13 cellular contexts compared by ENCODE assay signal in genomic region chr10:114151486-114151885, GRCh38. TPM values are rescaled to one million over a fixed set of nuclear protein-coding genes. Genes with fewer than 3 reads are reported as not detected.
DNase-seq lines count a peak whose midpoint lies in the region; ATAC-seq and TF ChIP-seq lines count a peak whose summit lies in the region.
"Had no signal": no experiment of that assay in that cellular context is flagged by ENCODE, and none has a peak within 500 bp of the region (broad histone marks: within the 10 kb centered on the region; RNA-seq: fewer than 3 reads in every experiment).

No MANE protein-coding gene starts in this region.

- H3K79me2 ChIP-seq in PC-3 (ENCODE audit: low read length), result 0 out of 2 replicates have a peak, but pooled peaks cover 6% of the 10 kb centered on the region

- H3K9me2 ChIP-seq in PC-3 (replicated peaks; ENCODE audit: low read length), result no peaks in the 10 kb centered on the region

- intact Hi-C loops in PC-3 (cut with micrococcal nuclease), result no loop called here

- POLR2A ChIA-PET in PC-3 (lab: Charles Lee; ENCODE audit: unreplicated experiment), result no interaction called here

- H3K27ac ChIP-seq in PC-3 (ENCODE audit: low read length), result peak overlapping the region; percentile 54
- H3K27ac ChIP-seq: adrenal gland, gastroesophageal sphincter had no signal

- H3F3A ChIP-seq in PC-3 (ENCODE audit: low read length, unreplicated experiment), result no peaks in the 10 kb centered on the region

- H3K9ac ChIP-seq in PC-3 (ENCODE audit: low read length), result no peak overlapping the region

- peak; percentile 100 for ATAC-seq in PC-3
- ATAC-seq: gastroesophageal sphincter had no signal

- H3K36me3 ChIP-seq in PC-3 (ENCODE audit: low read depth, low read length), result no peaks in the 10 kb centered on the region

- no peaks in the 10 kb centered on the region for H3K9me3 ChIP-seq in PC-3 (ENCODE audit: low read length)
- H3K9me3 ChIP-seq: adrenal gland, gastroesophageal sphincter had no signal

- DNase-seq in GM04503 (ENCODE audit: low read depth) (peak; percentile 58), PC-3 (peak; percentile 81), epithelial cell of proximal tubule (ENCODE audit: low read depth) (peak; percentile 63), renal cortical epithelial cell (ENCODE audit: low read depth) (peak; percentile 91), cerebellum (ENCODE audit: low spot score) (no peak), NCI-H1417 (lab: John Stamatoyannopoulos, UW) (no peak), NOMO-1 treated with DMSO at 0.1 percent for 48 hours (lab: John Stamatoyannopoulos, UW; ENCODE audit: unreplicated experiment) (no peak)
- DNase-seq: activated CD4-positive, alpha-beta T cell treated with anti-CD3 and anti-CD28 coated beads, Interleukin-2, amount 10 ng/mL, durations not matched to agents 24 days and 14 days; adrenal gland; H9; NCI-H2081; stimulated activated naive CD4-positive, alpha-beta T cell had no signal

- 0 out of 2 replicates have a peak overlapping the region, but pooled peaks have one; percentile 37 for H2AFZ ChIP-seq in PC-3 (ENCODE audit: low read length)

- H3K4me1 ChIP-seq in PC-3 (ENCODE audit: insufficient read depth, low read length), result peaks cover 17% of the 10 kb centered on the region
- H3K4me1 ChIP-seq: adrenal gland, gastroesophageal sphincter had no signal

- peak overlapping the region; percentile 54 for H3K4me2 ChIP-seq in PC-3 (ENCODE audit: low read length)

- H3K4me3 ChIP-seq in PC-3 (ENCODE audit: low read length), result peak overlapping the region; percentile 33; the same call in 1 of the 2 replicates
- no peak overlapping the region for H3K4me3 ChIP-seq in epithelial cell of proximal tubule (ENCODE audit: low read depth, low read length)
- H3K4me3 ChIP-seq: adrenal gland, gastroesophageal sphincter had no signal

- CTCF ChIA-PET in PC-3 (lab: Charles Lee), result no interaction called here

- TF ChIP-seq CTCF in PC-3 (conservative IDR thresholded peaks at IDR 0.05; ENCODE audit: low read depth, low read length) (no peak), epithelial cell of proximal tubule (conservative IDR thresholded peaks at IDR 0.05; ENCODE audit: low read depth, low read length) (no peak)

- no peaks in the 10 kb centered on the region for H4K20me1 ChIP-seq in PC-3 (ENCODE audit: low read length)

- H3K27me3 ChIP-seq in PC-3 (ENCODE audit: low read length), result no peaks in the 10 kb centered on the region
- H3K27me3 ChIP-seq: adrenal gland, gastroesophageal sphincter had no signal

- no TSS peak for BruUV-seq in PC-3 (replicated peaks; lab: Mats Ljungman, UMichigan)

RNA-seq across cellular contexts. Expression of gene CCDC186, which starts 22.5 kb away (rescaled TPM):
- total RNA-seq in PC-3 (2014; rRNA removed), result 4.4 and 5.7 TPM in 2 replicates
- total RNA-seq in epithelial cell of proximal tubule, result 9.8 and 22.1 TPM in 2 replicates
- 21.7 and 31.1 TPM in 2 replicates for total RNA-seq in renal cortical epithelial cell
- 45.5 TPM for total RNA-seq in cerebellum

RNA-seq across cellular contexts. Expression of gene TDRD1, which starts 27.7 kb away (rescaled TPM):
- total RNA-seq in PC-3 (2014; rRNA removed), result not detected in 2 replicates
- total RNA-seq in epithelial cell of proximal tubule, result not detected in 2 replicates
- 0.69 and 8.1 TPM in 2 replicates for total RNA-seq in renal cortical epithelial cell
- total RNA-seq in cerebellum, result 0.45 TPM

Comparison
In these comparisons a context has a peak if more than half of its experiments do, and no peak if none do; other contexts are left out.
1. DNase-seq: peak in GM04503 (single experiment), PC-3 (single experiment), epithelial cell of proximal tubule (single experiment) and renal cortical epithelial cell (single experiment); none in cerebellum (single experiment), NCI-H1417 (0 of 3) and NOMO-1 treated with DMSO at 0.1 percent for 48 hours (single experiment).